In genomic region chr1:160032165-160032827, GRCh38 we compare ENCODE assay signal across 1 cellular context.
TF ChIP-seq lines count a peak whose summit lies in the region.

No MANE protein-coding gene starts in this region.

TF ChIP-seq in HEK293, 187 proteins besides CTCF, POLR2A, EP300 and RAD21:
- TF ChIP-seq ATF2 (tag by site-specific recombination; IDR thresholded peaks at IDR 0.05; ENCODE audit: low read depth) (no peak), HOXA7 (CRISPR knock-in tag; IDR thresholded peaks at IDR 0.05; ENCODE audit: borderline replicate concordance) (no peak), GLI2 (tag by site-specific recombination; IDR thresholded peaks at IDR 0.05; ENCODE audit: borderline replicate concordance, low read depth) (no peak), ZNF600 (tag by site-specific recombination; IDR thresholded peaks at IDR 0.05) (0 out of 2 replicates have a peak, but pooled peaks have one; percentile 13), PRDM2 (tag by site-specific recombination; IDR thresholded peaks at IDR 0.05; ENCODE audit: borderline replicate concordance) (no peak), ZNF335 (tag by site-specific recombination; conservative IDR thresholded peaks at IDR 0.05) (peak; percentile 40), ZNF24 (tag by site-specific recombination; IDR thresholded peaks at IDR 0.05) (no peak), PRDM10 (tag by site-specific recombination; IDR thresholded peaks at IDR 0.05) (no peak), ZFP69B (tag by site-specific recombination; IDR thresholded peaks at IDR 0.05) (peak; percentile 88; the same call in 1 of the 2 replicates), ZBTB20 (tag by site-specific recombination; IDR thresholded peaks at IDR 0.05) (peak; percentile 44), GLIS2 (tag by site-specific recombination; IDR thresholded peaks at IDR 0.05) (no peak), ZNF146 (tag by site-specific recombination; IDR thresholded peaks at IDR 0.05) (0 out of 2 replicates have a peak, but pooled peaks have one; percentile 3), EGR2 (tag by site-specific recombination; IDR thresholded peaks at IDR 0.05; ENCODE audit: low read depth) (no peak), ZNF692 (tag by site-specific recombination; IDR thresholded peaks at IDR 0.05) (peak; percentile 95), ZBTB48 (tag by site-specific recombination; IDR thresholded peaks at IDR 0.05) (peak; percentile 83), MZF1 (tag by site-specific recombination; IDR thresholded peaks at IDR 0.05; ENCODE audit: borderline replicate concordance) (0 out of 2 replicates have a peak, but pooled peaks have one; percentile 13), ZNF623 (tag by site-specific recombination; IDR thresholded peaks at IDR 0.05) (no peak), ZNF214 (tag by site-specific recombination; IDR thresholded peaks at IDR 0.05; ENCODE audit: borderline replicate concordance) (no peak)
